30 cellular contexts compared by ENCODE assay signal in genomic region chr3:114128231-114128630, GRCh38. TPM values are rescaled to one million over a fixed set of nuclear protein-coding genes. Genes with fewer than 3 reads are reported as not detected.
A peak's percentile ranks its signal among the peaks of the same experiment; 100 is the strongest.
DNase-seq lines count a peak whose midpoint lies in the region; ATAC-seq, FAIRE-seq and TF ChIP-seq lines count a peak whose summit lies in the region.
"Had no signal": no experiment of that assay in that cellular context is flagged by ENCODE, and none has a peak within 500 bp of the region (broad histone marks: within the 10 kb centered on the region; RNA-seq: fewer than 3 reads in every experiment).

No MANE protein-coding gene starts in this region.

- no peak for TF ChIP-seq CTCF in endothelial cell of umbilical vein (IDR thresholded peaks at IDR 0.05; ENCODE audit: extremely low read depth in 1 of 2, insufficient read depth in 1 of 2, low read depth in 1 of 2, low read length in 2 of 2)

- peak; percentile 20 for ATAC-seq in activated naive CD8-positive, alpha-beta T cell treated with anti-CD3 and anti-CD28 coated beads, Interleukin-2, amount 50 U/mL, for 24 hours
- ATAC-seq in SK-N-SH treated with all-trans-retinoic acid at 6 μM for 48 hours, result peak; percentile 35; the same call in 2 of the 3 replicates
- peak; percentile 80 for ATAC-seq in stimulated activated effector memory CD8-positive, alpha-beta T cell treated with anti-CD3 and anti-CD28 coated beads, Interleukin-12 subunit alpha, Interleukin-12 subunit beta, amount 100 ng/mL, for 72 hours
- ATAC-seq: activated CD8-positive, alpha-beta T cell treated with anti-CD3 and anti-CD28 coated beads for 36 hours; naive thymus-derived CD8-positive, alpha-beta T cell; stimulated activated memory B cell treated with anti-CD40 and anti-IgM and Interleukin-4, amounts not matched to agents 10 μg/mL and 1 μg/mL and 100 μg/mL, for 72 hours had no signal

- no peaks in the 10 kb centered on the region for H3K27me3 ChIP-seq in endothelial cell of umbilical vein (ENCODE audit: control insufficient read depth in 2 of 2, insufficient read depth in 2 of 2, low read length in 2 of 2)
- H3K27me3 ChIP-seq: testis had no signal

- dilution Hi-C loops in endothelial cell of umbilical vein (cut with MboI; ENCODE audit: extremely low pct_ligation_motif_present, low sequenced_read_pairs), result no loop called here

- no peak overlapping the region for H2AFZ ChIP-seq in endothelial cell of umbilical vein (ENCODE audit: low read depth, low read length)

- no peaks in the 10 kb centered on the region for H3K9me3 ChIP-seq in endothelial cell of umbilical vein (replicated peaks; ENCODE audit: control insufficient read depth, insufficient read depth, low read length)
- H3K9me3 ChIP-seq: testis had no signal

- no peak overlapping the region for H3K9ac ChIP-seq in endothelial cell of umbilical vein (replicated peaks; ENCODE audit: extremely low read depth, insufficient read depth, low read length)

- H3K36me3 ChIP-seq in endothelial cell of umbilical vein (ENCODE audit: control insufficient read depth in 2 of 2, extremely low read depth in 1 of 2, insufficient read depth in 2 of 2, low read length in 2 of 2), result no peaks in the 10 kb centered on the region

- H3K4me2 ChIP-seq in endothelial cell of umbilical vein (ENCODE audit: insufficient read depth, low read length), result no peak overlapping the region

- H3K4me1 Mint-ChIP-seq in activated naive CD8-positive, alpha-beta T cell treated with anti-CD3 and anti-CD28 coated beads, Interleukin-2, amount 50 U/mL, for 24 hours, result peaks cover 7% of the 10 kb centered on the region
- no peaks in the 10 kb centered on the region for H3K4me1 Mint-ChIP-seq in activated naive CD8-positive, alpha-beta T cell treated with anti-CD3 and anti-CD28 coated beads for 36 hours
- peaks cover 14% of the 10 kb centered on the region for H3K4me1 Mint-ChIP-seq in stimulated activated effector memory CD8-positive, alpha-beta T cell treated with anti-CD3 and anti-CD28 coated beads, Interleukin-12 subunit alpha, Interleukin-12 subunit beta, amount 100 ng/mL, for 72 hours
- H3K4me1 Mint-ChIP-seq: CD14-positive monocyte; naive thymus-derived CD8-positive, alpha-beta T cell; stimulated activated memory B cell treated with anti-CD40 and anti-IgM and Interleukin-4, amounts not matched to agents 10 μg/mL and 1 μg/mL and 100 μg/mL, for 72 hours had no signal

- peak; percentile 31 for FAIRE-seq in endothelial cell of umbilical vein (lab: Jason Lieb, UNC)

- no peaks in the 10 kb centered on the region for H3K27me3 Mint-ChIP-seq in activated naive CD8-positive, alpha-beta T cell treated with anti-CD3 and anti-CD28 coated beads, Interleukin-2, amount 50 U/mL, for 24 hours
- peaks cover 5% of the 10 kb centered on the region for H3K27me3 Mint-ChIP-seq in activated naive CD8-positive, alpha-beta T cell treated with anti-CD3 and anti-CD28 coated beads for 36 hours

- no TSS peak for BruUV-seq in endothelial cell of umbilical vein (replicated peaks; lab: Mats Ljungman, UMichigan)

- POLR2A ChIA-PET in endothelial cell of umbilical vein (lab: Charles Lee), result no interaction called here

- H4K20me1 ChIP-seq in endothelial cell of umbilical vein (replicated peaks; ENCODE audit: control insufficient read depth, extremely low read depth, insufficient read depth, low read length), result no peaks in the 10 kb centered on the region

- H3K27ac ChIP-seq in endothelial cell of umbilical vein (ENCODE audit: insufficient read depth, low read depth, low read length), result no peak overlapping the region
- H3K27ac ChIP-seq: testis had no signal

- CTCF ChIA-PET in endothelial cell of umbilical vein (lab: Charles Lee), result interaction anchor here (0.6 to 2.4 kb wide), 6 partner anchors 10 to 28 kb away, joined by 3 to 9 read pairs (median 4); no protein-coding TSS in a partner anchor

- no peak for DNase-seq in activated naive CD8-positive, alpha-beta T cell treated with anti-CD3 and anti-CD28 coated beads, Interleukin-2, amount 50 U/mL, for 24 hours
- no peak for DNase-seq in activated naive CD8-positive, alpha-beta T cell treated with anti-CD3 and anti-CD28 coated beads for 36 hours
- DNase-seq in endothelial cell of umbilical vein (ENCODE audit: low read depth, low spot score) (peak; percentile 44), DMS114 treated with DMSO at 0.1 percent for 48 hours (lab: John Stamatoyannopoulos, UW; ENCODE audit: unreplicated experiment) (no peak), dedifferentiated amniotic fluid mesenchymal stem cell (ENCODE audit: extremely low spot score) (no peak), activated gamma-delta T cell (lab: John Stamatoyannopoulos, UW) (no peak)
- DNase-seq in stimulated activated effector memory CD8-positive, alpha-beta T cell treated with anti-CD3 and anti-CD28 coated beads, Interleukin-12 subunit alpha, Interleukin-12 subunit beta, amount 100 ng/mL, for 72 hours (ENCODE audit: low spot score in 2 of 2), result no peak
- DNase-seq: activated CD8-positive, alpha-beta T cell treated with anti-CD3 and anti-CD28 coated beads for 36 hours; activated naive CD4-positive, alpha-beta T cell treated with anti-CD3 and anti-CD28 coated beads, Interleukin-2, amount 50 U/mL, for 16 hours; Calu3; effector memory CD4-positive, alpha-beta T cell; islet precursor cell; midbrain; MM.1S; naive thymus-derived CD8-positive, alpha-beta T cell; NCI-H1436 treated with DMSO at 0.1 percent for 48 hours; NCI-H2107; OCI-M1; stimulated activated CD4-positive, alpha-beta T cell treated with anti-CD3 and anti-CD28 coated beads, Interleukin-2, amount 100 ng/mL, for 48 hours; T-helper 9 cell; testis had no signal

- H3K9me1 ChIP-seq in endothelial cell of umbilical vein (replicated peaks; ENCODE audit: control insufficient read depth, extremely low read depth, insufficient read depth, low read length), result no peaks in the 10 kb centered on the region

- no peak overlapping the region for H3K4me3 Mint-ChIP-seq in activated naive CD8-positive, alpha-beta T cell treated with anti-CD3 and anti-CD28 coated beads, Interleukin-2, amount 50 U/mL, for 24 hours
- no peak overlapping the region for H3K4me3 Mint-ChIP-seq in activated naive CD8-positive, alpha-beta T cell treated with anti-CD3 and anti-CD28 coated beads for 36 hours
- peak overlapping the region; percentile 38 for H3K4me3 Mint-ChIP-seq in stimulated activated effector memory CD8-positive, alpha-beta T cell treated with anti-CD3 and anti-CD28 coated beads, Interleukin-12 subunit alpha, Interleukin-12 subunit beta, amount 100 ng/mL, for 72 hours
- H3K4me3 Mint-ChIP-seq: activated CD8-positive, alpha-beta T cell treated with anti-CD3 and anti-CD28 coated beads for 36 hours; CD14-positive monocyte; naive thymus-derived CD8-positive, alpha-beta T cell; stimulated activated memory B cell treated with anti-CD40 and anti-IgM and Interleukin-4, amounts not matched to agents 10 μg/mL and 1 μg/mL and 100 μg/mL, for 72 hours had no signal

- H3K9me3 Mint-ChIP-seq in activated naive CD8-positive, alpha-beta T cell treated with anti-CD3 and anti-CD28 coated beads, Interleukin-2, amount 50 U/mL, for 24 hours, result no peaks in the 10 kb centered on the region
- H3K9me3 Mint-ChIP-seq in activated naive CD8-positive, alpha-beta T cell treated with anti-CD3 and anti-CD28 coated beads for 36 hours, result no peaks in the 10 kb centered on the region
- H3K9me3 Mint-ChIP-seq in stimulated activated effector memory CD8-positive, alpha-beta T cell treated with anti-CD3 and anti-CD28 coated beads, Interleukin-12 subunit alpha, Interleukin-12 subunit beta, amount 100 ng/mL, for 72 hours, result no peaks in the 10 kb centered on the region
- H3K9me3 Mint-ChIP-seq: activated CD8-positive, alpha-beta T cell treated with anti-CD3 and anti-CD28 coated beads for 36 hours; naive thymus-derived CD8-positive, alpha-beta T cell; stimulated activated memory B cell treated with anti-CD40 and anti-IgM and Interleukin-4, amounts not matched to agents 10 μg/mL and 1 μg/mL and 100 μg/mL, for 72 hours had no signal

- H3K27ac Mint-ChIP-seq in activated naive CD8-positive, alpha-beta T cell treated with anti-CD3 and anti-CD28 coated beads, Interleukin-2, amount 50 U/mL, for 24 hours, result no peak overlapping the region
- H3K27ac Mint-ChIP-seq in activated naive CD8-positive, alpha-beta T cell treated with anti-CD3 and anti-CD28 coated beads for 36 hours, result no peak overlapping the region
- peak overlapping the region; percentile 55 for H3K27ac Mint-ChIP-seq in stimulated activated effector memory CD8-positive, alpha-beta T cell treated with anti-CD3 and anti-CD28 coated beads, Interleukin-12 subunit alpha, Interleukin-12 subunit beta, amount 100 ng/mL, for 72 hours
- H3K27ac Mint-ChIP-seq: activated CD8-positive, alpha-beta T cell treated with anti-CD3 and anti-CD28 coated beads for 36 hours; CD14-positive monocyte; naive thymus-derived CD8-positive, alpha-beta T cell; stimulated activated memory B cell treated with anti-CD40 and anti-IgM and Interleukin-4, amounts not matched to agents 10 μg/mL and 1 μg/mL and 100 μg/mL, for 72 hours had no signal

- no peaks in the 10 kb centered on the region for H3K79me2 ChIP-seq in endothelial cell of umbilical vein (ENCODE audit: control insufficient read depth, insufficient read depth, low read length)

- H3K36me3 Mint-ChIP-seq in activated naive CD8-positive, alpha-beta T cell treated with anti-CD3 and anti-CD28 coated beads, Interleukin-2, amount 50 U/mL, for 24 hours (ENCODE audit: low read depth), result no peaks in the 10 kb centered on the region
- H3K36me3 Mint-ChIP-seq in activated naive CD8-positive, alpha-beta T cell treated with anti-CD3 and anti-CD28 coated beads for 36 hours, result no peaks in the 10 kb centered on the region
- H3K36me3 Mint-ChIP-seq in stimulated activated effector memory CD8-positive, alpha-beta T cell treated with anti-CD3 and anti-CD28 coated beads, Interleukin-12 subunit alpha, Interleukin-12 subunit beta, amount 100 ng/mL, for 72 hours, result no peaks in the 10 kb centered on the region
- H3K36me3 Mint-ChIP-seq: CD14-positive monocyte; naive thymus-derived CD8-positive, alpha-beta T cell; stimulated activated memory B cell treated with anti-CD40 and anti-IgM and Interleukin-4, amounts not matched to agents 10 μg/mL and 1 μg/mL and 100 μg/mL, for 72 hours had no signal

- TF ChIP-seq POLR2A in endothelial cell of umbilical vein (IDR thresholded peaks at IDR 0.05; ENCODE audit: low read depth, low read length), result no peak

- H3K4me3 ChIP-seq in endothelial cell of umbilical vein (replicated peaks in 1 of 3; ENCODE audit: insufficient read depth in 1 of 3, low read depth in 1 of 3, low read length in 3 of 3), result no peak overlapping the region
- H3K4me3 ChIP-seq: testis had no signal

- intact Hi-C loops in endothelial cell of umbilical vein (cut with micrococcal nuclease), result no loop called here

- H3K4me1 ChIP-seq in endothelial cell of umbilical vein (ENCODE audit: control insufficient read depth, extremely low read depth, insufficient read depth, low read length), result peaks cover 7% of the 10 kb centered on the region
- H3K4me1 ChIP-seq: testis had no signal

RNA-seq across cellular contexts. Expression of gene DRD3, which starts 50.6 kb away (rescaled TPM):
- not detected for total RNA-seq in activated naive CD8-positive, alpha-beta T cell treated with anti-CD3 and anti-CD28 coated beads for 36 hours
- not detected in 2 replicates for total RNA-seq in endothelial cell of umbilical vein
- polyA plus RNA-seq in endothelial cell of umbilical vein, result not detected in 2 replicates
- polyA plus RNA-seq in endothelial cell of umbilical vein (2011; cell fraction: cytosol; rRNA removed), result not detected in 2 replicates
- polyA plus RNA-seq in endothelial cell of umbilical vein (2011; cell fraction: nucleus; rRNA removed), result not detected in 2 replicates
- polyA plus RNA-seq in endothelial cell of umbilical vein (2012), result not detected in 2 replicates
- not detected in 2 replicates for polyA minus RNA-seq in endothelial cell of umbilical vein
- not detected for polyA minus RNA-seq in endothelial cell of umbilical vein (2011; cell fraction: cytosol; rRNA and poly(A)+ RNA removed)
- not detected in 2 replicates for polyA minus RNA-seq in endothelial cell of umbilical vein (2011; cell fraction: nucleus; rRNA and poly(A)+ RNA removed)
- total RNA-seq: activated CD8-positive, alpha-beta T cell treated with anti-CD3 and anti-CD28 coated beads for 36 hours; Calu3; chondrocyte; esophagus mucosa; liver; NCI-H460; osteoblast; renal cortical epithelial cell had no signal
- polyA plus RNA-seq: CD14-positive monocyte, liver had no signal

Comparison
In these comparisons a context has a peak if more than half of its experiments do, and no peak if none do; other contexts are left out.
1. ATAC-seq: peak in every context shown above with its lines; median percentile 80 in stimulated activated effector memory CD8-positive, alpha-beta T cell treated with anti-CD3 and anti-CD28 coated beads, Interleukin-12 subunit alpha, Interleukin-12 subunit beta, amount 100 ng/mL, for 72 hours; 35 in SK-N-SH treated with all-trans-retinoic acid at 6 μM for 48 hours; 20 in activated naive CD8-positive, alpha-beta T cell treated with anti-CD3 and anti-CD28 coated beads, Interleukin-2, amount 50 U/mL, for 24 hours.